In genomic region chr10:113854757-113855626, GRCh38 we compare ENCODE assay signal across 1 cellular context.
TF ChIP-seq lines count a peak whose summit lies in the region.

No MANE protein-coding gene starts in this region.

TF ChIP-seq in H1, 55 proteins besides CTCF, POLR2A, EP300 and RAD21:
- TF ChIP-seq POU5F1 (IDR thresholded peaks at IDR 0.05; ENCODE audit: low read depth, low read length) (no peak), RBBP5 (IDR thresholded peaks at IDR 0.05; ENCODE audit: borderline replicate concordance, low read depth, low read length) (peak; percentile 91), POLR2AphosphoS5 (IDR thresholded peaks at IDR 0.05; ENCODE audit: low read depth, low read length) (peak; percentile 57), RXRA (IDR thresholded peaks at IDR 0.05; ENCODE audit: insufficient read depth, low read depth, low read length) (no peak), SIX5 (IDR thresholded peaks at IDR 0.05; ENCODE audit: low read depth, low read length) (no peak), ZNF274 (IDR thresholded peaks at IDR 0.05; ENCODE audit: borderline replicate concordance, extremely low read depth, low read length) (no peak), HDAC2 (IDR thresholded peaks at IDR 0.05; ENCODE audit: borderline replicate concordance in 1 of 2, low read depth in 2 of 2, low read length in 2 of 2) (no peak), KDM4A (IDR thresholded peaks at IDR 0.05; ENCODE audit: low read depth, low read length, severe bottlenecking) (peak; percentile 59), TAF1 (IDR thresholded peaks at IDR 0.05; ENCODE audit: low read depth, low read length) (peak; percentile 83), SUZ12 (IDR thresholded peaks at IDR 0.05; ENCODE audit: low read length) (no peak), TAF7 (optimal IDR thresholded peaks at IDR 0.05; ENCODE audit: borderline replicate concordance, low read depth, low read length) (peak; percentile 70), ASH2L (IDR thresholded peaks at IDR 0.05; ENCODE audit: low read length) (peak; percentile 60), NANOG (IDR thresholded peaks at IDR 0.05; ENCODE audit: insufficient read depth, low read depth, low read length, poor library complexity, severe bottlenecking) (no peak), KDM1A (IDR thresholded peaks at IDR 0.05; ENCODE audit: borderline replicate concordance, low read length) (no peak), SP4 (IDR thresholded peaks at IDR 0.05; ENCODE audit: low read length) (no peak; the same call in 1 of the 2 replicates), TBP (IDR thresholded peaks at IDR 0.05; ENCODE audit: low read depth, low read length) (peak; percentile 58; the same call in 1 of the 2 replicates), CHD1 (IDR thresholded peaks at IDR 0.05; ENCODE audit: low read depth, low read length) (no peak), EGR1 (IDR thresholded peaks at IDR 0.05; ENCODE audit: borderline replicate concordance, low read depth, low read length) (no peak), YY1 (IDR thresholded peaks at IDR 0.05; ENCODE audit: low read depth, low read length) (peak; percentile 95), BACH1 (IDR thresholded peaks at IDR 0.05; ENCODE audit: low read length) (no peak), USF2 (IDR thresholded peaks at IDR 0.05; ENCODE audit: low read length) (no peak), PHF8 (conservative IDR thresholded peaks at IDR 0.05; ENCODE audit: low read depth, low read length) (peak; percentile 95), EZH2 (IDR thresholded peaks at IDR 0.05; ENCODE audit: low read depth, low read length, severe bottlenecking) (no peak), BRCA1 (IDR thresholded peaks at IDR 0.05; ENCODE audit: low read depth, low read length) (no peak), JUN (IDR thresholded peaks at IDR 0.05; ENCODE audit: low read depth, low read length) (no peak)
- TF ChIP-seq, protein P1, sequence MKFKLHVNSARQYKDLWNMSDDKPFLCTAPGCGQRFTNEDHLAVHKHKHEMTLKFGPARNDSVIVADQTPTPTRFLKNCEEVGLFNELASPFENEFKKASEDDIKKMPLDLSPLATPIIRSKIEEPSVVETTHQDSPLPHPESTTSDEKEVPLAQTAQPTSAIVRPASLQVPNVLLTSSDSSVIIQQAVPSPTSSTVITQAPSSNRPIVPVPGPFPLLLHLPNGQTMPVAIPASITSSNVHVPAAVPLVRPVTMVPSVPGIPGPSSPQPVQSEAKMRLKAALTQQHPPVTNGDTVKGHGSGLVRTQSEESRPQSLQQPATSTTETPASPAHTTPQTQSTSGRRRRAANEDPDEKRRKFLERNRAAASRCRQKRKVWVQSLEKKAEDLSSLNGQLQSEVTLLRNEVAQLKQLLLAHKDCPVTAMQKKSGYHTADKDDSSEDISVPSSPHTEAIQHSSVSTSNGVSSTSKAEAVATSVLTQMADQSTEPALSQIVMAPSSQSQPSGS (IDR thresholded peaks at IDR 0.05; ENCODE audit: low read length) = no peak
- TF ChIP-seq, protein P2, sequence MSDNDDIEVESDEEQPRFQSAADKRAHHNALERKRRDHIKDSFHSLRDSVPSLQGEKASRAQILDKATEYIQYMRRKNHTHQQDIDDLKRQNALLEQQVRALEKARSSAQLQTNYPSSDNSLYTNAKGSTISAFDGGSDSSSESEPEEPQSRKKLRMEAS (IDR thresholded peaks at IDR 0.05) = peak; percentile 22; the same call in 1 of the 2 replicates
